Comparison of ENCODE assay signal across 9 cellular contexts in the genomic region with DNA sequence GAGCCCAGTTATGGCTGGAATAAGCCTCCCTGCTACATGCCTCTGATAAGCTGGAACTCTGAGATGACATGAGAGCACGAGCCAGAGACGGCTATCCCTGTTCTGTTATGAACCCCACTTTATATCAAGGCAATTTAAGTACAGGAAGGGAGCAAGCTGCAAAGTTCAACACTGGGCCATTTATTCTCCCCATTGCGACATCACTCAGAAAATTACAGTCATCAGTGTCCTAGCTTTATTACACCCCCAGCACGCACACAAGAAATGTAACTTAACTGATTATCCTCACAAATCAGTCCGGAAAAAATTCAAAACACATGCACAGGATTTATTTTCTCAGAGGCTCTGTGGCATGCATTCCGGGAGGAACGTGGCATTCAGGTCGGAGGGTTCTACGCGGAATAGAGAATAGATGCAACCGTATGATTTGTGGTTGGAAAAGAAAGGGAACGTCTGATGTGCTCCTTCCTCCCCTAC.
DNase-seq lines count a peak whose midpoint lies in the region; ATAC-seq and TF ChIP-seq lines count a peak whose summit lies in the region.
"Had no signal": no experiment of that assay in that cellular context is flagged by ENCODE, and none has a peak within 500 bp of the region (broad histone marks: within the 10 kb centered on the region; RNA-seq: fewer than 3 reads in every experiment).

No MANE protein-coding gene starts in this region.

- peak overlapping the region; percentile 53 for H3K27ac ChIP-seq in OCI-LY3 (ENCODE audit: low read length)
- H3K27ac ChIP-seq in neuronal stem cell (replicated peaks; ENCODE audit: low read length) = no peak overlapping the region
- H3K27ac ChIP-seq: PC-9 had no signal

- no peak overlapping the region for H3K4ac ChIP-seq in neuronal stem cell (ENCODE audit: low read length)

- peaks cover 30 to 34% of the 10 kb centered on the region in 2 donors for H3K4me1 Mint-ChIP-seq in effector memory CD8-positive, alpha-beta T cell (ENCODE audit: low read depth in 2 of 2)

- no peak overlapping the region for H2BK15ac ChIP-seq in neuronal stem cell (ENCODE audit: low read length)

- H3K4me2 ChIP-seq in OCI-LY3 (ENCODE audit: low read length) (peak overlapping the region; percentile 88), neuronal stem cell (ENCODE audit: insufficient read depth, low read length, poor library complexity, severe bottlenecking) (peak overlapping the region; percentile 54)
- H3K4me2 ChIP-seq: PC-9 had no signal

- H2BK5ac ChIP-seq in neuronal stem cell (ENCODE audit: low read length) = no peak overlapping the region

- H3K4me3 ChIP-seq in OCI-LY3 (ENCODE audit: low read length) (peak overlapping the region; percentile 85), neuronal stem cell (ENCODE audit: low read length in 2 of 2) (peak overlapping the region in 1 of 2 donors; percentile 55)
- H3K4me3 ChIP-seq: PC-9 had no signal

- no peaks in the 10 kb centered on the region for H3K27me3 ChIP-seq in OCI-LY3 (ENCODE audit: low read depth, low read length)
- peaks cover 0 to 24% (median 0%) of the 10 kb centered on the region in 3 experiments for H3K27me3 ChIP-seq in neuronal stem cell (ENCODE audit: control insufficient read depth in 3 of 3, insufficient read depth in 3 of 3, low read depth in 1 of 3, low read length in 3 of 3)

- H3K4me3 Mint-ChIP-seq in effector memory CD8-positive, alpha-beta T cell = peak overlapping the region; percentile 87 to 89

- H3K9ac ChIP-seq in ES-I3 (ENCODE audit: low read depth, low read length) = peak overlapping the region; percentile 44; the same call in 1 of the 2 replicates
- peak overlapping the region; percentile 70 for H3K9ac ChIP-seq in OCI-LY3 (ENCODE audit: low read length)
- H3K9ac ChIP-seq in neuronal stem cell (ENCODE audit: low read depth, low read length, poor library complexity) = no peak overlapping the region

- peaks cover 11% of the 10 kb centered on the region for H4K20me1 ChIP-seq in OCI-LY3 (ENCODE audit: insufficient read depth, low read length)

- H3K4me1 ChIP-seq in ES-I3 (ENCODE audit: insufficient read depth, low read length) = peaks cover 13% of the 10 kb centered on the region
- H3K4me1 ChIP-seq in OCI-LY3 (ENCODE audit: low read length) = peaks cover 29% of the 10 kb centered on the region
- peaks cover 0 to 7% of the 10 kb centered on the region in 2 donors for H3K4me1 ChIP-seq in neuronal stem cell (ENCODE audit: control insufficient read depth in 2 of 2, insufficient read depth in 1 of 2, low read depth in 1 of 2, low read length in 2 of 2)

- no CpG with 5 or more reads among the region's 12 CpGs for WGBS in neuronal stem cell (ENCODE audit: extremely low coverage in 2 of 2, insufficient read length in 2 of 2, insufficient replicate concordance in 1 of 2), 2 donors

- H3K36me3 ChIP-seq in ES-I3 (ENCODE audit: insufficient read depth, low read length) = peaks cover 6% of the 10 kb centered on the region
- H3K36me3 ChIP-seq in OCI-LY3 (replicated peaks; ENCODE audit: low read depth, low read length) = peaks cover 15% of the 10 kb centered on the region
- H3K36me3 ChIP-seq in neuronal stem cell (replicated peaks in 1 of 2; ENCODE audit: control insufficient read depth in 2 of 2, insufficient read depth in 2 of 2, low read length in 2 of 2) = peaks cover 0 to 2% of the 10 kb centered on the region in 2 donors

- peak overlapping the region; percentile 77 to 94 for H3K27ac Mint-ChIP-seq in effector memory CD8-positive, alpha-beta T cell

- no peak overlapping the region for H4K8ac ChIP-seq in neuronal stem cell (ENCODE audit: low read depth, low read length)

- no peak overlapping the region for H2AK5ac ChIP-seq in neuronal stem cell (ENCODE audit: low read depth, low read length)

- H3K18ac ChIP-seq in neuronal stem cell (ENCODE audit: low read length) = peak overlapping the region; percentile 0

- DNase-seq in effector memory CD8-positive, alpha-beta T cell = no peak
- DNase-seq in neuronal stem cell (ENCODE audit: low spot score) = no peak
- DNase-seq in HK-2 (ENCODE audit: unreplicated experiment) = no peak
- no peak for DNase-seq in HuH-7 (ENCODE audit: low spot score)

- no peak overlapping the region for H3K14ac ChIP-seq in neuronal stem cell (ENCODE audit: low read length)

- H4K91ac ChIP-seq in neuronal stem cell (ENCODE audit: low read depth, low read length, poor library complexity) = no peak overlapping the region

- ATAC-seq in effector memory CD8-positive, alpha-beta T cell (replicated peaks) = no peak
- ATAC-seq in HG03354 (IDR thresholded peaks at IDR 0.05; ENCODE audit: poor library complexity, severe bottlenecking, unreplicated experiment) = no peak
- ATAC-seq in GM19395 (IDR thresholded peaks at IDR 0.05; ENCODE audit: unreplicated experiment) = no peak

- no peak overlapping the region for H2BK12ac ChIP-seq in neuronal stem cell (ENCODE audit: low read length)

- peaks cover 30% of the 10 kb centered on the region for H3K36me3 Mint-ChIP-seq in effector memory CD8-positive, alpha-beta T cell (ENCODE audit: insufficient read depth)

- peaks cover 19% of the 10 kb centered on the region for H3K79me2 ChIP-seq in OCI-LY3 (ENCODE audit: low read length)

- peaks cover 0 to 5% of the 10 kb centered on the region in 2 donors for H3K27me3 Mint-ChIP-seq in effector memory CD8-positive, alpha-beta T cell

- no peaks in the 10 kb centered on the region for H3K9me3 Mint-ChIP-seq in effector memory CD8-positive, alpha-beta T cell

- H3K9me3 ChIP-seq in ES-I3 (ENCODE audit: control insufficient read depth, insufficient read depth, low read length) (no peaks in the 10 kb centered on the region), OCI-LY3 (ENCODE audit: insufficient read depth, low read length) (no peaks in the 10 kb centered on the region), neuronal stem cell (replicated peaks in 1 of 2; ENCODE audit: control insufficient read depth in 2 of 2, insufficient read depth in 1 of 2, low read depth in 1 of 2, low read length in 2 of 2) (no peaks in the 10 kb centered on the region)

- no peak overlapping the region for H2BK120ac ChIP-seq in neuronal stem cell (ENCODE audit: low read depth, low read length)

- no peak for TF ChIP-seq CTCF in OCI-LY3 (IDR thresholded peaks at IDR 0.05; ENCODE audit: low read depth, low read length)

- H2AFZ ChIP-seq in OCI-LY3 (ENCODE audit: low read depth, low read length) = peak overlapping the region; percentile 67; the same call in 1 of the 2 replicates
- peak overlapping the region; percentile 70 for H2AFZ ChIP-seq in neuronal stem cell (ENCODE audit: low read length)
- H2AFZ ChIP-seq: PC-9 had no signal

- no peak overlapping the region for H3K23ac ChIP-seq in neuronal stem cell (ENCODE audit: low read depth, low read length, poor library complexity)

- H3K79me1 ChIP-seq in neuronal stem cell (ENCODE audit: low read depth, low read length) = no peaks in the 10 kb centered on the region
